In the genomic region with DNA sequence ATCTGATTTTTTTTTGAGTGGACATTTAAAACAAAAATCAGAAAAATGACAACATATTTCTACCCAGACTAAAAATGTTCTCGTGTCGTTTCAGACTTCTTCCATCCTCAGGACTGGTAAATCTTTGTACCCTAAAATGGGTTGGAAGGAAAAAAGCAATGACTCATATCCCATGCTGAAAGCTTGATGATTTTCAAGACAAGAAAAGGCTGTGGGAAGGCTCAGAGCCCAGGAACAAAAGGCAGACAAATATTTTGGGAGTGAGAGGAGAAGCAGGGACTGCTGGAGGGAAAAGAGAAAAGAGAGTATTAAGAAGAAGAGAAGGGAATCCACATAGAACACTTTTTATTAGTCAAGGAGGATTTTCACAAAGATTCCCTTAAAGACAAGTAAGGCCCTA, we compare ENCODE assay signal across 22 cellular contexts.
A peak's percentile ranks its signal among the peaks of the same experiment; 100 is the strongest.
DNase-seq lines count a peak whose midpoint lies in the region; ATAC-seq, FAIRE-seq and TF ChIP-seq lines count a peak whose summit lies in the region.
"Had no signal": no experiment of that assay in that cellular context is flagged by ENCODE, and none has a peak within 500 bp of the region (broad histone marks: within the 10 kb centered on the region; RNA-seq: fewer than 3 reads in every experiment).

No MANE protein-coding gene starts in this region.

- H3K4me2 ChIP-seq in astrocyte (ENCODE audit: low read length), result peak overlapping the region; percentile 26

- no peaks in the 10 kb centered on the region for H3K27me3 Mint-ChIP-seq in astrocyte (ENCODE audit: low read depth, unreplicated experiment)
- no peaks in the 10 kb centered on the region for H3K27me3 Mint-ChIP-seq in nephron (ENCODE audit: low read depth)
- H3K27me3 Mint-ChIP-seq: activated CD8-positive, alpha-beta memory T cell treated with anti-CD3 and anti-CD28 coated beads, Interleukin-2, amount 10 ng/mL, durations not matched to agents 7 days and 5 days; T-helper 17 cell had no signal

- H3K9me3 Mint-ChIP-seq in astrocyte (ENCODE audit: unreplicated experiment), result peaks cover 3% of the 10 kb centered on the region
- H3K9me3 Mint-ChIP-seq in nephron, result peaks cover 5% of the 10 kb centered on the region

- H3K4me1 Mint-ChIP-seq in astrocyte (ENCODE audit: low read depth, unreplicated experiment), result peaks cover 20% of the 10 kb centered on the region
- peaks cover 16% of the 10 kb centered on the region for H3K4me1 Mint-ChIP-seq in nephron
- H3K4me1 Mint-ChIP-seq: activated CD8-positive, alpha-beta memory T cell treated with anti-CD3 and anti-CD28 coated beads, Interleukin-2, amount 10 ng/mL, durations not matched to agents 7 days and 5 days; naive thymus-derived CD8-positive, alpha-beta T cell; T-helper 17 cell had no signal

- H3K9ac ChIP-seq in astrocyte (ENCODE audit: low read length), result no peak overlapping the region

- ATAC-seq in GM19035 (IDR thresholded peaks at IDR 0.05; ENCODE audit: unreplicated experiment), result no peak
- ATAC-seq: activated CD4-positive, CD25-positive, alpha-beta regulatory T cell treated with anti-CD3 and anti-CD28 coated beads, Interleukin-2, amount 50 U/mL, for 24 hours; activated CD8-positive, alpha-beta memory T cell treated with anti-CD3 and anti-CD28 coated beads, Interleukin-2, amount 10 ng/mL, durations not matched to agents 7 days and 5 days; left lobe of liver; naive thymus-derived CD8-positive, alpha-beta T cell; T-helper 17 cell had no signal

- H3K9me3 ChIP-seq in astrocyte (ENCODE audit: insufficient read depth, low read depth, low read length), result no peaks in the 10 kb centered on the region
- H3K9me3 ChIP-seq: thyroid gland had no signal

- H3K27me3 ChIP-seq in astrocyte (ENCODE audit: insufficient read depth, low read length), result no peaks in the 10 kb centered on the region
- H3K27me3 ChIP-seq: thyroid gland had no signal

- H3K4me1 ChIP-seq in astrocyte (ENCODE audit: insufficient read depth, low read length), result peaks cover 18% of the 10 kb centered on the region

- H3K4me3 ChIP-seq in astrocyte (ENCODE audit: insufficient read depth, low read depth, low read length), result no peak overlapping the region
- H3K4me3 ChIP-seq in fibroblast of villous mesenchyme (ENCODE audit: low read depth, low read length), result no peak overlapping the region
- H3K4me3 ChIP-seq: thyroid gland had no signal

- H4K20me1 ChIP-seq in astrocyte (ENCODE audit: insufficient read depth, low read length), result no peaks in the 10 kb centered on the region

- H3K36me3 Mint-ChIP-seq in astrocyte (ENCODE audit: low read depth, unreplicated experiment) (no peaks in the 10 kb centered on the region), nephron (ENCODE audit: low read depth) (no peaks in the 10 kb centered on the region)
- H3K36me3 Mint-ChIP-seq: activated CD8-positive, alpha-beta memory T cell treated with anti-CD3 and anti-CD28 coated beads, Interleukin-2, amount 10 ng/mL, durations not matched to agents 7 days and 5 days had no signal

- no peak overlapping the region for H2AFZ ChIP-seq in astrocyte (ENCODE audit: low read depth, low read length)

- no peaks in the 10 kb centered on the region for H3K79me2 ChIP-seq in astrocyte (ENCODE audit: insufficient read depth, low read length)

- H3K27ac Mint-ChIP-seq in astrocyte (ENCODE audit: unreplicated experiment) (peak overlapping the region; percentile 44), nephron (peak overlapping the region in 2 of 3 experiments; percentile 38 to 77)
- H3K27ac Mint-ChIP-seq: activated CD8-positive, alpha-beta memory T cell treated with anti-CD3 and anti-CD28 coated beads, Interleukin-2, amount 10 ng/mL, durations not matched to agents 7 days and 5 days; naive thymus-derived CD8-positive, alpha-beta T cell; T-helper 17 cell had no signal

- no peak overlapping the region for H3K4me3 Mint-ChIP-seq in astrocyte (ENCODE audit: unreplicated experiment)
- H3K4me3 Mint-ChIP-seq in nephron, result no peak overlapping the region
- H3K4me3 Mint-ChIP-seq: activated CD8-positive, alpha-beta memory T cell treated with anti-CD3 and anti-CD28 coated beads, Interleukin-2, amount 10 ng/mL, durations not matched to agents 7 days and 5 days; naive thymus-derived CD8-positive, alpha-beta T cell; T-helper 17 cell had no signal

- no peaks in the 10 kb centered on the region for H3K36me3 ChIP-seq in astrocyte (ENCODE audit: insufficient read depth, low read length)
- H3K36me3 ChIP-seq: thyroid gland had no signal

- DNase-seq in EL (peak; percentile 71), astrocyte (ENCODE audit: low read depth) (peak; percentile 80), fibroblast of villous mesenchyme (ENCODE audit: low read depth) (peak; percentile 57), SW480 (ENCODE audit: low spot score) (no peak), DMS114 treated with DMSO at 0.1 percent for 48 hours (lab: John Stamatoyannopoulos, UW; ENCODE audit: unreplicated experiment) (no peak), NCI-H1436 (lab: John Stamatoyannopoulos, UW) (no peak)
- DNase-seq: activated CD8-positive, alpha-beta memory T cell treated with anti-CD3 and anti-CD28 coated beads, Interleukin-2, amount 10 ng/mL, durations not matched to agents 7 days and 5 days; Caco-2; central memory CD4-positive, alpha-beta T cell; hippocampal formation; naive thymus-derived CD8-positive, alpha-beta T cell; NCI-H774; stimulated activated CD4-positive, alpha-beta T cell treated with anti-CD3 and anti-CD28 coated beads, Interleukin-2, amount 100 ng/mL, for 48 hours; stimulated activated CD8-positive, alpha-beta memory T cell treated with anti-CD3 and anti-CD28 coated beads, Interleukin-4, amount 100 ng/mL, for 48 hours; T-helper 17 cell; thyroid gland had no signal

- H3K27ac ChIP-seq in astrocyte (ENCODE audit: low read depth, low read length), result peak overlapping the region; percentile 4
- H3K27ac ChIP-seq: thyroid gland had no signal

- TF ChIP-seq CTCF in astrocyte (IDR thresholded peaks at IDR 0.05; ENCODE audit: insufficient read depth, low read depth, low read length) (no peak), fibroblast of villous mesenchyme (IDR thresholded peaks at IDR 0.05; ENCODE audit: insufficient read depth, low read depth, low read length) (no peak), nephron (IDR thresholded peaks at IDR 0.05; ENCODE audit: unreplicated experiment in 3 of 3) (no peak)

- peak; percentile 90 for FAIRE-seq in astrocyte (lab: Jason Lieb, UNC)
- FAIRE-seq: GM18507, HTR-8/SVneo had no signal

Comparison
In these comparisons a context has a peak if more than half of its experiments do, and no peak if none do; other contexts are left out.
1. DNase-seq: peak in EL (single experiment), astrocyte (single experiment) and fibroblast of villous mesenchyme (single experiment); none in SW480 (single experiment), DMS114 treated with DMSO at 0.1 percent for 48 hours (single experiment) and NCI-H1436 (single experiment).